10 cellular contexts compared by ENCODE assay signal in the genomic region with DNA sequence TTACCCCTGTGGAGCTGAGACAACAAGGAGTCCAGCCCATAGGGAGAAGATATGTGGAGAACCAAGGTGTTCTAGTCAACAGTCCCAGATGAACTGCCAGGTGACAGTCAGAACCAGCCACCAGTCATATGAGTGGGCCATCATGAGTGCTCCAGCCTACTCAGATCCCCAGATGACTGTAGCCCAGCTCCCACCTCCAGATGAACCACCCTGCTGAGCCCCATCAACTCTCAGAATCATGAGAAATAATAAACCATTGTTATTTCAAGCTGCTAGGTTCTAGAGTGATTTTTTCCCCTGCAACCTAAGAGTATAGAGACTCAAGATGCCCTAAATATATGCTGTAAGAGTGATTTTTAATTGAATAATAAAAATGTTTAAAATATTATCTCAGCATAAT.
"Had no signal": no experiment of that assay in that cellular context is flagged by ENCODE, and none has a peak within 500 bp of the region (broad histone marks: within the 10 kb centered on the region; RNA-seq: fewer than 3 reads in every experiment).

No MANE protein-coding gene starts in this region.

- FAIRE-seq: H1, H54 had no signal

- H3K4me1 Mint-ChIP-seq: H9 had no signal

- H3K36me3 ChIP-seq: HAP-1 had no signal

- H3K9me3 ChIP-seq: HAP-1 had no signal

- H3K4me3 ChIP-seq: GM23248, HAP-1 had no signal

- ATAC-seq: HCT116 had no signal

- DNase-seq: GM23248, GOT3, H7, H9, HCEC 1CT, HFFc6 had no signal

- H3K9ac ChIP-seq: GM23248 had no signal

- H2AFZ ChIP-seq: GM23248 had no signal

- H3K27ac ChIP-seq: GM23248 had no signal

- H3K4me3 Mint-ChIP-seq: H9, HFFc6 had no signal

- H3K4me1 ChIP-seq: HAP-1 had no signal

- H3K27ac Mint-ChIP-seq: H9, HFFc6 had no signal
